ENCODE assay signal across 37 cellular contexts in genomic region chr12:4369548-4369947, GRCh38. TPM values are rescaled to one million over a fixed set of nuclear protein-coding genes. Genes with fewer than 3 reads are reported as not detected.
"Had no signal": no experiment of that assay in that cellular context is flagged by ENCODE, and none has a peak within 500 bp of the region (broad histone marks: within the 10 kb centered on the region; RNA-seq: fewer than 3 reads in every experiment).

No MANE protein-coding gene starts in this region.

- H3K4me2 ChIP-seq: KMS-11 had no signal

- H3K27ac ChIP-seq: KMS-11 had no signal

- H3K9me3 ChIP-seq: MG63 had no signal

- H3K9ac ChIP-seq: KMS-11 had no signal

- H3K4me3 ChIP-seq: MG63 had no signal

- DNase-seq: Karpas-422, Kasumi-1, MG63, MM.1S, MV-4-11, NCI-H1048, NCI-H1092, NCI-H1092 treated with DMSO at 0.1 percent for 48 hours, NCI-H1105, NCI-H1105 treated with DMSO at 0.1 percent for 48 hours, NCI-H1417, NCI-H1417 treated with DMSO at 0.1 percent for 48 hours, NCI-H1436, NCI-H1436 treated with DMSO at 0.1 percent for 48 hours, NCI-H146, NCI-H1694, NCI-H1694 treated with DMSO at 0.1 percent for 48 hours, NCI-H187, NCI-H187 treated with DMSO at 0.1 percent for 48 hours, NCI-H1930, NCI-H2029, NCI-H2029 treated with DMSO at 0.1 percent for 48 hours, NCI-H2081, NCI-H2081 treated with DMSO at 0.1 percent for 48 hours, NCI-H2107, NCI-H2171, NCI-H2171 treated with DMSO at 0.1 percent for 48 hours, NCI-H2227 treated with DMSO at 0.1 percent for 48 hours, NCI-H226, NCI-H345, NCI-H446, NCI-H446 treated with DMSO at 0.1 percent for 48 hours, NCI-H510A had no signal

- H3K36me3 ChIP-seq: MG63 had no signal

RNA-seq across cellular contexts. Expression of gene FGF23, which starts 10.0 kb away (rescaled TPM):
- total RNA-seq: M059J, MCF 10A, NCI-H460 had no signal
